In genomic region chr16:74756203-74756602, GRCh38 we compare ENCODE assay signal across 23 cellular contexts. TPM values are rescaled to one million over a fixed set of nuclear protein-coding genes. Genes with fewer than 3 reads are reported as not detected.
A peak's percentile ranks its signal among the peaks of the same experiment; 100 is the strongest.
DNase-seq lines count a peak whose midpoint lies in the region; ATAC-seq and TF ChIP-seq lines count a peak whose summit lies in the region.
"Had no signal": no experiment of that assay in that cellular context is flagged by ENCODE, and none has a peak within 500 bp of the region (broad histone marks: within the 10 kb centered on the region; RNA-seq: fewer than 3 reads in every experiment).

No MANE protein-coding gene starts in this region.

- no peaks in the 10 kb centered on the region for H3K36me3 ChIP-seq in H7 (replicated peaks; ENCODE audit: control insufficient read depth, insufficient read depth, low read length)
- no peaks in the 10 kb centered on the region for H3K36me3 ChIP-seq in SK-N-SH (replicated peaks in 1 of 2; ENCODE audit: control insufficient read depth in 1 of 2, insufficient read depth in 2 of 2, low read length in 1 of 2)
- H3K36me3 ChIP-seq: MG63, SJSA1 had no signal

- H3K4me3 ChIP-seq in H7 (ENCODE audit: insufficient read depth, low read depth, low read length) (no peak overlapping the region), SK-N-SH (ENCODE audit: low read depth in 2 of 2, low read length in 1 of 2) (no peak overlapping the region)
- H3K4me3 ChIP-seq: GM23248, MG63, PC-9, SJSA1 had no signal

- no peaks in the 10 kb centered on the region for H3K9me3 ChIP-seq in SK-N-SH
- H3K9me3 ChIP-seq: MG63, SJSA1 had no signal

- H3K79me2 ChIP-seq in SK-N-SH (ENCODE audit: insufficient read depth), result no peaks in the 10 kb centered on the region

- no peak for TF ChIP-seq EP300 in SK-N-SH (IDR thresholded peaks at IDR 0.05; ENCODE audit: borderline replicate concordance in 1 of 2, low read depth in 1 of 2, low read length in 1 of 2)

- CTCF ChIA-PET in SK-N-SH (lab: Yijun Ruan, JAX), result interaction anchor here (1.0 kb wide), 1 partner anchor 11 kb away, joined by 3 read pairs; no protein-coding TSS in a partner anchor

- no peak for TF ChIP-seq RAD21 in SK-N-SH (IDR thresholded peaks at IDR 0.05; ENCODE audit: low read length)

- no peaks in the 10 kb centered on the region for H3F3A ChIP-seq in SK-N-SH (replicated peaks; ENCODE audit: insufficient read depth)

- H3K27ac ChIP-seq in angular gyrus (ENCODE audit: low read depth, low read length) (peak overlapping the region; percentile 24), layer of hippocampus (ENCODE audit: low read depth, low read length) (peak overlapping the region; percentile 42), substantia nigra (ENCODE audit: low read depth, low read length, poor library complexity, severe bottlenecking) (peak overlapping the region; percentile 73), SK-N-SH (ENCODE audit: low read depth in 2 of 2, low read length in 1 of 2) (no peak overlapping the region)
- H3K27ac ChIP-seq: GM23248, PC-9, SJSA1 had no signal

- no peak for TF ChIP-seq CTCF in SK-N-SH (IDR thresholded peaks at IDR 0.05)

- H3K4me2 ChIP-seq in SK-N-SH, result no peak overlapping the region
- H3K4me2 ChIP-seq: PC-9 had no signal

- no peaks in the 10 kb centered on the region for H3K27me3 ChIP-seq in H7 (ENCODE audit: control insufficient read depth, insufficient read depth, low read length)
- H3K27me3 ChIP-seq in layer of hippocampus (ENCODE audit: control insufficient read depth, insufficient read depth, low read length), result no peaks in the 10 kb centered on the region
- H3K27me3 ChIP-seq in SK-N-SH (ENCODE audit: insufficient read depth), result 0 out of 2 replicates have a peak, but pooled peaks cover 4% of the 10 kb centered on the region
- H3K27me3 ChIP-seq: MG63, SJSA1 had no signal

- no peak overlapping the region for H2AFZ ChIP-seq in SK-N-SH (ENCODE audit: low read depth)
- H2AFZ ChIP-seq: GM23248, PC-9 had no signal

- POLR2A ChIA-PET in SK-N-SH (lab: Yijun Ruan, JAX), result no interaction called here

- H3K4me1 ChIP-seq in SK-N-SH (ENCODE audit: control insufficient read depth in 1 of 2, insufficient read depth in 2 of 2, low read depth in 1 of 2, low read length in 1 of 2), result no peaks in the 10 kb centered on the region
- H3K4me1 ChIP-seq: SJSA1 had no signal

- no peaks in the 10 kb centered on the region for H3K9me2 ChIP-seq in SK-N-SH

- no peak overlapping the region for H3K9ac ChIP-seq in SK-N-SH
- H3K9ac ChIP-seq: GM23248 had no signal

- peak; percentile 22 for DNase-seq in H7
- DNase-seq in substantia nigra (lab: John Stamatoyannopoulos, UW), result no peak
- no peak for DNase-seq in SK-N-SH
- DNase-seq: DMS153, DND-41, GM23248, MG63, NCI-H2029, NCI-H446, NCI-H524 treated with DMSO at 0.1 percent for 48 hours, NCI-H774, PC-9 had no signal

- 53% methylated on average over 4 of the region's 6 CpGs for whole genome bisulfite sequencing in SK-N-SH (ENCODE audit: low lambda C conversion rate)

- ATAC-seq in HG02678 (IDR thresholded peaks at IDR 0.05; ENCODE audit: unreplicated experiment) (no peak), GM18873 (IDR thresholded peaks at IDR 0.05; ENCODE audit: low FRiP score, unreplicated experiment) (no peak), HG03108 (IDR thresholded peaks at IDR 0.05; ENCODE audit: unreplicated experiment) (no peak)
- ATAC-seq: HCT116, HepG2, Right ventricle myocardium inferior had no signal

- no peaks in the 10 kb centered on the region for H4K20me1 ChIP-seq in SK-N-SH (ENCODE audit: insufficient read depth)

TF ChIP-seq in SK-N-SH, 30 proteins besides CTCF, POLR2A, EP300 and RAD21:
- no peak for TF ChIP-seq FOXJ3 (CRISPR knock-in tag; IDR thresholded peaks at IDR 0.05)
- TF ChIP-seq JUND (IDR thresholded peaks at IDR 0.05), result no peak
- no peak for TF ChIP-seq CHD2 (IDR thresholded peaks at IDR 0.05; ENCODE audit: low read length, partially characterized antibody)
- no peak for TF ChIP-seq MEF2A (IDR thresholded peaks at IDR 0.05; ENCODE audit: borderline replicate concordance, low read depth)
- TF ChIP-seq IRF3 (IDR thresholded peaks at IDR 0.05; ENCODE audit: low read depth, low read length), result no peak
- no peak for TF ChIP-seq FOSL2 (IDR thresholded peaks at IDR 0.05; ENCODE audit: borderline replicate concordance, low read depth)
- no peak for TF ChIP-seq GATA2 (CRISPR knock-in tag; IDR thresholded peaks at IDR 0.05)
- no peak for TF ChIP-seq RCOR1 (IDR thresholded peaks at IDR 0.05; ENCODE audit: low read length)
- TF ChIP-seq POLR2AphosphoS5 (IDR thresholded peaks at IDR 0.05; ENCODE audit: low read depth, low read length), result no peak
- TF ChIP-seq, protein P1, sequence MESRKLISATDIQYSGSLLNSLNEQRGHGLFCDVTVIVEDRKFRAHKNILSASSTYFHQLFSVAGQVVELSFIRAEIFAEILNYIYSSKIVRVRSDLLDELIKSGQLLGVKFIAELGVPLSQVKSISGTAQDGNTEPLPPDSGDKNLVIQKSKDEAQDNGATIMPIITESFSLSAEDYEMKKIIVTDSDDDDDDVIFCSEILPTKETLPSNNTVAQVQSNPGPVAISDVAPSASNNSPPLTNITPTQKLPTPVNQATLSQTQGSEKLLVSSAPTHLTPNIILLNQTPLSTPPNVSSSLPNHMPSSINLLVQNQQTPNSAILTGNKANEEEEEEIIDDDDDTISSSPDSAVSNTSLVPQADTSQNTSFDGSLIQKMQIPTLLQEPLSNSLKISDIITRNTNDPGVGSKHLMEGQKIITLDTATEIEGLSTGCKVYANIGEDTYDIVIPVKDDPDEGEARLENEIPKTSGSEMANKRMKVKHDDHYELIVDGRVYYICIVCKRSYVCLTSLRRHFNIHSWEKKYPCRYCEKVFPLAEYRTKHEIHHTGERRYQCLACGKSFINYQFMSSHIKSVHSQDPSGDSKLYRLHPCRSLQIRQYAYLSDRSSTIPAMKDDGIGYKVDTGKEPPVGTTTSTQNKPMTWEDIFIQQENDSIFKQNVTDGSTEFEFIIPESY (IDR thresholded peaks at IDR 0.05; ENCODE audit: borderline replicate concordance, low read depth), result no peak

RNA-seq across cellular contexts. Expression of gene FA2H, which starts 18.4 kb away (rescaled TPM):
- total RNA-seq in H7 (2014; rRNA removed; shearing (Covaris generic)), result 1.1 and 1.9 TPM in 2 replicates
- not detected in 2 replicates for polyA plus RNA-seq in SK-N-SH (2012; rRNA removed)
- not detected in 2 replicates for polyA plus RNA-seq in SK-N-SH (2012; cell fraction: cytosol; rRNA removed)
- not detected in 2 replicates for polyA plus RNA-seq in SK-N-SH (2012; cell fraction: nucleus; rRNA removed)
- total RNA-seq: GM23248, HepG2, RPMI7951, SJSA1 had no signal
- polyA plus RNA-seq: BJ, GM23248 had no signal

RNA-seq across cellular contexts. Expression of gene MLKL, which starts 55.5 kb away (rescaled TPM):
- total RNA-seq in H7 (2014; rRNA removed; shearing (Covaris generic)), result 0.59 and 1.3 TPM in 2 replicates
- polyA plus RNA-seq in SK-N-SH (2012; rRNA removed), result 3.1 and 3.6 TPM in 2 replicates
- polyA plus RNA-seq in SK-N-SH (2012; cell fraction: cytosol; rRNA removed), result 1.8 and 1.9 TPM in 2 replicates
- 8.1 and 8.4 TPM in 2 replicates for polyA plus RNA-seq in SK-N-SH (2012; cell fraction: nucleus; rRNA removed)

Comparison
In these comparisons a context has a peak if more than half of its experiments do, and no peak if none do; other contexts are left out.
1. H3K27ac ChIP-seq: peak in angular gyrus (single experiment), layer of hippocampus (single experiment) and substantia nigra (single experiment); none in SK-N-SH (0 of 2).